Comparison of ENCODE assay signal across 8 cellular contexts in genomic region chr20:50111829-50112495, GRCh38. TPM values are rescaled to one million over a fixed set of nuclear protein-coding genes. Genes with fewer than 3 reads are reported as not detected.
DNase-seq lines count a peak whose midpoint lies in the region; TF ChIP-seq lines count a peak whose summit lies in the region.

No MANE protein-coding gene starts in this region.

- peaks cover 81% of the 10 kb centered on the region for H3K79me2 ChIP-seq in PC-9 (ENCODE audit: low read depth)
- peaks cover 74% of the 10 kb centered on the region for H3K79me2 ChIP-seq in osteoblast (ENCODE audit: insufficient read depth, low read length)

- H3K4me1 ChIP-seq in CD4-positive, alpha-beta memory T cell (ENCODE audit: insufficient read depth, low read length): peaks cover 85% of the 10 kb centered on the region
- H3K4me1 ChIP-seq in PC-9 (replicated peaks; ENCODE audit: insufficient read depth) (peaks cover 45% of the 10 kb centered on the region), osteoblast (ENCODE audit: insufficient read depth, low read length) (peaks cover 62% of the 10 kb centered on the region)

- peaks cover 35% of the 10 kb centered on the region for H3F3A ChIP-seq in PC-9 (ENCODE audit: insufficient read depth, low read depth)

- H3K9me3 Mint-ChIP-seq in CD4-positive, alpha-beta memory T cell: no peaks in the 10 kb centered on the region

- peak overlapping the region; percentile 88 for H3K27ac ChIP-seq in CD4-positive, alpha-beta memory T cell (ENCODE audit: low read depth, low read length)
- H3K27ac ChIP-seq in PC-9: peak overlapping the region; percentile 64
- H3K27ac ChIP-seq in osteoblast (ENCODE audit: low read depth, low read length): peak overlapping the region; percentile 90

- H3K27me3 Mint-ChIP-seq in CD4-positive, alpha-beta memory T cell: no peaks in the 10 kb centered on the region

- TF ChIP-seq CTCF in PC-9 (conservative IDR thresholded peaks at IDR 0.05): no peak
- no peak for TF ChIP-seq CTCF in epithelial cell of esophagus (IDR thresholded peaks at IDR 0.05; ENCODE audit: insufficient read depth, low read depth, low read length, missing control alignments)
- TF ChIP-seq CTCF in osteoblast (IDR thresholded peaks at IDR 0.05; ENCODE audit: extremely low read depth, low read depth, low read length): no peak

- no peak for DNase-seq in CD4-positive, alpha-beta memory T cell
- DNase-seq in PC-9: no peak
- no peak for DNase-seq in epithelial cell of esophagus (ENCODE audit: low read depth)
- DNase-seq in osteoblast (ENCODE audit: insufficient read length, low spot score, missing footprints): no peak
- DNase-seq in NK-92 treated with Interleukin-12 subunit alpha and Interleukin-12 subunit beta, amount 100 ng/mL, for 24 hours (lab: John Stamatoyannopoulos, UW): no peak
- no peak for DNase-seq in NCI-H1417 treated with DMSO at 0.1 percent for 48 hours (lab: John Stamatoyannopoulos, UW)
- DNase-seq in cerebellum (ENCODE audit: low spot score): no peak
- DNase-seq in dedifferentiated amniotic fluid mesenchymal stem cell (ENCODE audit: extremely low spot score): no peak

- peak overlapping the region; percentile 91 to 99 (median 99) for H3K4me3 Mint-ChIP-seq in CD4-positive, alpha-beta memory T cell

- peak overlapping the region; percentile 80 to 89 for H3K4me3 ChIP-seq in CD4-positive, alpha-beta memory T cell (ENCODE audit: low read length in 2 of 2)
- peak overlapping the region; percentile 94 for H3K4me3 ChIP-seq in PC-9
- peak overlapping the region; percentile 95 for H3K4me3 ChIP-seq in epithelial cell of esophagus (ENCODE audit: low read length)
- peak overlapping the region; percentile 90 for H3K4me3 ChIP-seq in osteoblast (ENCODE audit: insufficient read depth, low read length)

- no peaks in the 10 kb centered on the region for H3K9me3 ChIP-seq in CD4-positive, alpha-beta memory T cell (ENCODE audit: control insufficient read depth in 1 of 2, low read length in 2 of 2)
- H3K9me3 ChIP-seq in PC-9 (ENCODE audit: insufficient read depth, low read depth) (no peaks in the 10 kb centered on the region), osteoblast (ENCODE audit: low read depth, low read length) (no peaks in the 10 kb centered on the region)

- intact Hi-C loops in CD4-positive, alpha-beta memory T cell (cut with micrococcal nuclease): loop anchor here (5.0 to 10.0 kb wide), 2 partner anchors 350 to 1067 kb away; partner anchors contain the start of gene CSE1L
- intact Hi-C loops in PC-9 (cut with micrococcal nuclease; ENCODE audit: unreplicated experiment): loop anchor here (5.0 kb wide), 1 partner anchor 40 kb away; the partner anchor contains the start of gene PEDS1

- CTCF ChIA-PET in CD4-positive, alpha-beta memory T cell (lab: Charles Lee; ENCODE audit: partially characterized antibody): interaction anchor here (1.6 to 8.0 kb wide), 4 partner anchors 27 to 57 kb away, joined by 6 to 43 read pairs (median 22); partner anchors contain the start of gene PEDS1
- CTCF ChIA-PET in PC-9 (lab: Charles Lee): interaction anchor here (0.6 kb wide), 1 partner anchor 681 kb away, joined by 7 read pairs; no protein-coding TSS in a partner anchor

- no peaks in the 10 kb centered on the region for H3K36me3 ChIP-seq in CD4-positive, alpha-beta memory T cell (ENCODE audit: insufficient read depth, low read length)
- peaks cover 15% of the 10 kb centered on the region; the same call in 1 of the 2 replicates for H3K36me3 ChIP-seq in PC-9 (ENCODE audit: low read depth)
- H3K36me3 ChIP-seq in osteoblast (ENCODE audit: insufficient read depth, low read length): peaks cover 15% of the 10 kb centered on the region

- H4K20me1 ChIP-seq in PC-9 (ENCODE audit: insufficient read depth): peaks cover 49% of the 10 kb centered on the region
- peaks cover 54% of the 10 kb centered on the region for H4K20me1 ChIP-seq in osteoblast (ENCODE audit: insufficient read depth, low read length)

- H3K9me2 ChIP-seq in PC-9 (ENCODE audit: insufficient read depth): no peaks in the 10 kb centered on the region

- H3K4me2 ChIP-seq in PC-9 (peak overlapping the region; percentile 89), osteoblast (ENCODE audit: insufficient read depth, low read length) (peak overlapping the region; percentile 98)

- POLR2A ChIA-PET in CD4-positive, alpha-beta memory T cell (lab: Charles Lee; ENCODE audit: partially characterized antibody): interaction anchor here (1.0 to 5.5 kb wide), 8 partner anchors 14 to 175 kb away, joined by 3 to 76 read pairs (median 7); partner anchors contain the start of genes CEBPB, PEDS1 and RNF114
- POLR2A ChIA-PET in PC-9 (lab: Charles Lee; ENCODE audit: unreplicated experiment): no interaction called here

- H3K27ac Mint-ChIP-seq in CD4-positive, alpha-beta memory T cell: peak overlapping the region; percentile 85 to 100 (median 97)

- H3K4me1 Mint-ChIP-seq in CD4-positive, alpha-beta memory T cell: peaks cover 73 to 94% (median 84%) of the 10 kb centered on the region in 4 donors

- TSS peak; percentile 27 for BruUV-seq in PC-9 (replicated peaks; lab: Mats Ljungman, UMichigan)

- peaks cover 0 to 24% of the 10 kb centered on the region in 2 donors for H3K36me3 Mint-ChIP-seq in CD4-positive, alpha-beta memory T cell

- H3K27me3 ChIP-seq in CD4-positive, alpha-beta memory T cell (ENCODE audit: insufficient read depth, low read length): no peaks in the 10 kb centered on the region
- H3K27me3 ChIP-seq in PC-9 (ENCODE audit: insufficient read depth, low read depth): no peaks in the 10 kb centered on the region
- no peaks in the 10 kb centered on the region for H3K27me3 ChIP-seq in osteoblast (ENCODE audit: insufficient read depth, low read length)

- H2AFZ ChIP-seq in PC-9 (no peak overlapping the region), osteoblast (ENCODE audit: low read length) (no peak overlapping the region)

RNA-seq across cellular contexts. Expression of gene UBE2V1, which starts 1.0 kb away (rescaled TPM):
- 100 to 1,000 TPM; 131 to 133 TPM for total RNA-seq in CD4-positive, alpha-beta memory T cell
- polyA plus RNA-seq in CD4-positive, alpha-beta memory T cell: 100 to 1,000 TPM; 151 to 176 TPM
- total RNA-seq in PC-9 (2021) (137 and 174 TPM in 2 replicates), osteoblast (90.8 and 100 TPM in 2 replicates), cerebellum (69.1 TPM)

RNA-seq across cellular contexts. Expression of gene PEDS1, which starts 41.6 kb away (rescaled TPM):
- total RNA-seq in CD4-positive, alpha-beta memory T cell: 10 to 100 TPM; 16.8 TPM
- 10 to 100 TPM; 14.7 to 25.1 TPM for polyA plus RNA-seq in CD4-positive, alpha-beta memory T cell
- total RNA-seq in PC-9 (2021): 34.8 and 37.7 TPM in 2 replicates
- total RNA-seq in osteoblast: 33.3 and 37.6 TPM in 2 replicates
- total RNA-seq in cerebellum: 8.6 TPM
